1 cellular context compared by ENCODE assay signal in the genomic region with DNA sequence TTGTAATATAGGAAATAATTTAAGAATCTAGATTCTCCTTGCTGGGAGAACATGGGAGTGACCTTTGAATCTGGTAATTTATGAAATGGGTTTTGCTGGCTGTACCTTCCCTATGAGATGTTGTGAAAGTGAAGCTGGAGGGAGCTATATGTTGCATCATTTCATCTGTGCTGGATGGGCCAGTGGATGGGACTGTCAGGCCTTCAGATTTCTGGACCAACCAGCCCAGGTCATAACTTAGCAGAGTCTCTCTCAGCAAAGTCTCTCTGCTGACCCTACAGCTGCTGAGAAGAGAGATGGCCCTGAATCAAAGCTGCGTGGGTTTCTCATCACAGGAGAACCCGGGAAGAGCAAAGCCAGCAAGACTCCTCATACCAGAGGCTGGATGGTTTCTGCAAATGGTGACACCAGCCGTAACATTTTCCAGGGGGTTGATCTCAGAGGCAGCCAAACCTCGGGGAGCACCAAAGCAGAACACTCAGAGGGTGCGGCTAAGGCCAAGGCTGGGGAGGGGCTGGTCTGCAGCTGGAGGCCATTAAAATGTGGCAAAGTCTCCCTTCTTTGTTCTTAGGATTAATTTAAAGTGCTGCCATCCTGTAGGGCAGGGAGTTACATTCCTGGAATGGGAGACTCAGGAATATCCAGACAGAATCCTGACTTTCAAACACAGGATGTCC.
TF ChIP-seq lines count a peak whose summit lies in the region.

No MANE protein-coding gene starts in this region.

TF ChIP-seq in Ishikawa, 13 proteins besides CTCF, POLR2A, EP300 and RAD21:
- TF ChIP-seq CEBPB (IDR thresholded peaks at IDR 0.05) (0 out of 2 replicates have a peak, but pooled peaks have one; percentile 9), TCF12 (IDR thresholded peaks at IDR 0.05; ENCODE audit: low read depth) (no peak)
